In genomic region chr9:70563437-70564204, GRCh38 we compare ENCODE assay signal across 8 cellular contexts.
DNase-seq lines count a peak whose midpoint lies in the region; ATAC-seq lines count a peak whose summit lies in the region.

No MANE protein-coding gene starts in this region.

- no peaks in the 10 kb centered on the region for H3K27me3 Mint-ChIP-seq in activated naive CD4-positive, alpha-beta T cell treated with anti-CD3 and anti-CD28 coated beads, Interleukin-2, amount 50 U/mL, for 24 hours

- DNase-seq in GM04504 (ENCODE audit: low read depth) (peak; percentile 77), NAMALWA (ENCODE audit: low spot score) (peak; percentile 28), iris pigment epithelial cell (ENCODE audit: low read depth) (peak; percentile 89), LoVo (ENCODE audit: low spot score) (no peak), NCI-H1436 (lab: John Stamatoyannopoulos, UW) (no peak)
- peak; percentile 45 for DNase-seq in stimulated activated naive CD4-positive, alpha-beta T cell treated with Interleukin-2 at 50 U/mL for 16 hours (lab: John Stamatoyannopoulos, UW)

- H3K4me1 Mint-ChIP-seq in activated naive CD4-positive, alpha-beta T cell treated with anti-CD3 and anti-CD28 coated beads, Interleukin-2, amount 50 U/mL, for 24 hours, result peaks cover 56% of the 10 kb centered on the region

- H3K4me3 Mint-ChIP-seq in activated naive CD4-positive, alpha-beta T cell treated with anti-CD3 and anti-CD28 coated beads, Interleukin-2, amount 50 U/mL, for 24 hours, result peak overlapping the region; percentile 54

- peak overlapping the region; percentile 92 for H3K27ac Mint-ChIP-seq in activated naive CD4-positive, alpha-beta T cell treated with anti-CD3 and anti-CD28 coated beads, Interleukin-2, amount 50 U/mL, for 24 hours

- H3K36me3 Mint-ChIP-seq in activated naive CD4-positive, alpha-beta T cell treated with anti-CD3 and anti-CD28 coated beads, Interleukin-2, amount 50 U/mL, for 24 hours, result no peaks in the 10 kb centered on the region

- ATAC-seq in GM21786 (IDR thresholded peaks at IDR 0.05; ENCODE audit: unreplicated experiment), result peak; percentile 97

- H3K9me3 Mint-ChIP-seq in activated naive CD4-positive, alpha-beta T cell treated with anti-CD3 and anti-CD28 coated beads, Interleukin-2, amount 50 U/mL, for 24 hours, result no peaks in the 10 kb centered on the region

Comparison
In these comparisons a context has a peak if more than half of its experiments do, and no peak if none do; other contexts are left out.
1. DNase-seq: peak in GM04504 (single experiment), NAMALWA (single experiment), iris pigment epithelial cell (single experiment) and stimulated activated naive CD4-positive, alpha-beta T cell treated with Interleukin-2 at 50 U/mL for 16 hours (single experiment); none in LoVo (single experiment) and NCI-H1436 (single experiment).